Comparison of ENCODE assay signal across 10 cellular contexts in genomic region chr5:81233080-81233634, GRCh38. TPM values are rescaled to one million over a fixed set of nuclear protein-coding genes. Genes with fewer than 3 reads are reported as not detected.
DNase-seq lines count a peak whose midpoint lies in the region; ATAC-seq, FAIRE-seq and TF ChIP-seq lines count a peak whose summit lies in the region.
"Had no signal": no experiment of that assay in that cellular context is flagged by ENCODE, and none has a peak within 500 bp of the region (broad histone marks: within the 10 kb centered on the region; RNA-seq: fewer than 3 reads in every experiment).

Gene CKMT2 (plus strand): TSS chr5:81233322. CDS start chr5:81251133, 17,811 bp downstream.

- TF ChIP-seq CTCF in K562 (IDR thresholded peaks at IDR 0.05 in 2 of 3, conservative IDR thresholded peaks at IDR 0.05 in 1 of 3; ENCODE audit: insufficient read depth in 2 of 3, low read depth in 1 of 3, low read length in 3 of 3) = no peak
- no peak for TF ChIP-seq CTCF in hepatocyte (IDR thresholded peaks at IDR 0.05; ENCODE audit: poor library complexity)
- TF ChIP-seq CTCF in prostate gland (IDR thresholded peaks at IDR 0.05) = no peak
- TF ChIP-seq CTCF in OCI-LY7 (conservative IDR thresholded peaks at IDR 0.05; ENCODE audit: low read length) = no peak

- H3K4me1 ChIP-seq in K562 (replicated peaks in 1 of 2; ENCODE audit: control insufficient read depth in 2 of 2, insufficient read depth in 2 of 2, low read length in 2 of 2) (peaks cover 0 to 7% of the 10 kb centered on the region in 2 experiments; a peak in 1 of 5 replicates), hepatocyte (ENCODE audit: insufficient read depth) (no peaks in the 10 kb centered on the region), prostate gland (replicated peaks) (no peaks in the 10 kb centered on the region), OCI-LY7 (ENCODE audit: insufficient read depth, low read length, poor library complexity, severe bottlenecking) (no peaks in the 10 kb centered on the region)

- CTCF ChIA-PET in K562 (lab: Yijun Ruan, JAX; ENCODE audit: low intra/inter-chr PET ratio) = no interaction called here
- CTCF ChIA-PET in OCI-LY7 (lab: Charles Lee; ENCODE audit: unreplicated experiment) = no interaction called here

- 35% methylated on average over 26 of the region's 28 CpGs for WGBS in K562 (ENCODE audit: insufficient coverage, low coverage, missing lambda C conversion rate)
- 7% methylated on average over 25 of the region's 28 CpGs for WGBS in hepatocyte (ENCODE audit: low lambda C conversion rate, missing lambda C conversion rate)
- 18% methylated on average over 23 of the region's 28 CpGs for WGBS in prostate gland

- H3K36me3 ChIP-seq in K562 (ENCODE audit: control insufficient read depth, insufficient read depth, low read length) = no peaks in the 10 kb centered on the region
- no peaks in the 10 kb centered on the region for H3K36me3 ChIP-seq in hepatocyte (replicated peaks; ENCODE audit: insufficient read depth, low read depth)
- no peaks in the 10 kb centered on the region for H3K36me3 ChIP-seq in prostate gland
- no peaks in the 10 kb centered on the region for H3K36me3 ChIP-seq in OCI-LY7 (ENCODE audit: insufficient read depth, low read length)

- BruUV-seq in K562 (replicated peaks; lab: Mats Ljungman, UMichigan) (no TSS peak), OCI-LY7 (replicated peaks; lab: Mats Ljungman, UMichigan) (no TSS peak)

- DNase-seq in GM12891 (ENCODE audit: insufficient read length, low spot score) = peak; percentile 23
- peak in 2 of 4 experiments; percentile 10 to 22 for DNase-seq in K562 (ENCODE audit: extremely low read depth in 1 of 4, low spot score in 3 of 4)
- peak; percentile 81 for DNase-seq in hepatocyte (ENCODE audit: low spot score)
- DNase-seq in prostate gland (ENCODE audit: low spot score) = peak; percentile 49
- DNase-seq in OCI-LY7 (ENCODE audit: low spot score) = no peak
- DNase-seq in AML-193 (lab: John Stamatoyannopoulos, UW) = no peak

- peak within 1 kb of the TSS in 1 of 2 experiments; percentile 63; a peak in 1 of 4 replicates for H3K9ac ChIP-seq in K562 (ENCODE audit: insufficient read depth in 1 of 2, low read depth in 2 of 2, low read length in 2 of 2)

- H3K4me3 ChIP-seq in K562 (no peak within 1 kb of the TSS), hepatocyte (no peak within 1 kb of the TSS), prostate gland (peak within 1 kb of the TSS; percentile 20 to 32), OCI-LY7 (ENCODE audit: low read depth, low read length, poor library complexity, severe bottlenecking) (no peak within 1 kb of the TSS)

- TF ChIP-seq EP300 in K562 (IDR thresholded peaks at IDR 0.05; ENCODE audit: low read length) = no peak

- H3K4me2 ChIP-seq in K562 (ENCODE audit: insufficient read depth, low read length) = no peak within 1 kb of the TSS
- H3K4me2 ChIP-seq in hepatocyte = peak within 1 kb of the TSS; percentile 81
- no peak within 1 kb of the TSS for H3K4me2 ChIP-seq in OCI-LY7 (ENCODE audit: low read length)

- no peak for TF ChIP-seq RAD21 in K562 (CRISPR knock-in tag; conservative IDR thresholded peaks at IDR 0.05 in 1 of 2, IDR thresholded peaks at IDR 0.05 in 1 of 2)

- no peaks in the 10 kb centered on the region for H3K9me2 ChIP-seq in hepatocyte (replicated peaks; ENCODE audit: insufficient read depth)
- H3K9me2 ChIP-seq in OCI-LY7 (ENCODE audit: insufficient read depth, low read length) = no peaks in the 10 kb centered on the region

- TF ChIP-seq POLR2A in GM12891 (IDR thresholded peaks at IDR 0.05; ENCODE audit: low read depth, low read length) = no peak
- TF ChIP-seq POLR2A in K562 (conservative IDR thresholded peaks at IDR 0.05) = no peak
- no peak for TF ChIP-seq POLR2A in prostate gland (IDR thresholded peaks at IDR 0.05)

- H2AFZ ChIP-seq in K562 (ENCODE audit: low read depth, low read length) (no peak within 1 kb of the TSS), hepatocyte (peak within 1 kb of the TSS; percentile 72), OCI-LY7 (ENCODE audit: low read length) (no peak within 1 kb of the TSS)

- H4K20me1 ChIP-seq in K562 (replicated peaks; ENCODE audit: control insufficient read depth, insufficient read depth, low read length) = no peaks in the 10 kb centered on the region
- no peaks in the 10 kb centered on the region for H4K20me1 ChIP-seq in hepatocyte (ENCODE audit: insufficient read depth, poor library complexity, severe bottlenecking)
- no peaks in the 10 kb centered on the region; the same call in 1 of the 2 replicates for H4K20me1 ChIP-seq in OCI-LY7 (ENCODE audit: insufficient read depth, low read length)

- ATAC-seq in K562 (peak; percentile 77), GM19455 (IDR thresholded peaks at IDR 0.05; ENCODE audit: unreplicated experiment) (no peak), HG02798 (IDR thresholded peaks at IDR 0.05; ENCODE audit: poor library complexity, unreplicated experiment) (no peak)

- POLR2A ChIA-PET in K562 (lab: Yijun Ruan, JAX) = interaction anchor here (0.7 to 1.0 kb wide), 2 partner anchors 17 to 761 kb away, joined by 3 read pairs; no protein-coding TSS in a partner anchor
- POLR2A ChIA-PET in OCI-LY7 (lab: Charles Lee) = interaction anchor here (0.7 to 0.8 kb wide), 2 partner anchors 51 to 517 kb away, joined by 3 to 4 read pairs; no protein-coding TSS in a partner anchor

- H3K9me3 ChIP-seq in K562 (replicated peaks; ENCODE audit: control insufficient read depth, insufficient read depth, low read depth, low read length) = no peaks in the 10 kb centered on the region
- no peaks in the 10 kb centered on the region for H3K9me3 ChIP-seq in hepatocyte (ENCODE audit: low read depth)
- H3K9me3 ChIP-seq in prostate gland = no peaks in the 10 kb centered on the region
- H3K9me3 ChIP-seq in OCI-LY7 (ENCODE audit: low read length) = no peaks in the 10 kb centered on the region

- intact Hi-C loops in K562 (cut with micrococcal nuclease) (no loop called here), prostate gland (cut with DNase I) (loop anchor here (5.0 kb wide), 1 partner anchor 69 kb away; the partner anchor contains the start of gene ZCCHC9), OCI-LY7 (cut with micrococcal nuclease; ENCODE audit: unreplicated experiment) (no loop called here)

- no peaks in the 10 kb centered on the region for H3K9me1 ChIP-seq in K562 (ENCODE audit: control insufficient read depth, insufficient read depth, low read length)

- no peaks in the 10 kb centered on the region for H3K79me2 ChIP-seq in K562 (ENCODE audit: control insufficient read depth, insufficient read depth, low read length)
- no peaks in the 10 kb centered on the region for H3K79me2 ChIP-seq in hepatocyte
- no peaks in the 10 kb centered on the region for H3K79me2 ChIP-seq in OCI-LY7 (ENCODE audit: insufficient read depth, low read depth, low read length)

- in situ Hi-C loops in K562 (cut with MboI) = no loop called here

- FAIRE-seq in GM12891 (lab: Jason Lieb, UNC) = no peak
- no peak for FAIRE-seq in K562 (lab: Jason Lieb, UNC)
- FAIRE-seq: GM18507 had no signal

- H3K27me3 ChIP-seq in K562 (ENCODE audit: control insufficient read depth in 2 of 2, insufficient read depth in 2 of 2, low read length in 2 of 2) (peaks cover 0 to 2% of the 10 kb centered on the region in 2 experiments; a peak in 2 of 5 replicates), hepatocyte (no peaks in the 10 kb centered on the region), prostate gland (replicated peaks; ENCODE audit: insufficient read depth) (no peaks in the 10 kb centered on the region)

- H3K27ac ChIP-seq in K562 (ENCODE audit: extremely low read depth, low read depth, low read length) (no peak within 1 kb of the TSS), hepatocyte (peak within 1 kb of the TSS; percentile 27), prostate gland (peak within 1 kb of the TSS; percentile 13 to 67), OCI-LY7 (ENCODE audit: low read depth, low read length, poor library complexity, severe bottlenecking) (no peak within 1 kb of the TSS)

TF ChIP-seq in GM12891, 5 proteins besides CTCF, POLR2A, EP300 and RAD21:
- TF ChIP-seq PAX5 (IDR thresholded peaks at IDR 0.05; ENCODE audit: insufficient read depth, low read length, severe bottlenecking) (no peak), POU2F2 (IDR thresholded peaks at IDR 0.05; ENCODE audit: low read depth, low read length) (no peak), POLR2AphosphoS5 (IDR thresholded peaks at IDR 0.05; ENCODE audit: low read depth, low read length) (no peak), SPI1 (IDR thresholded peaks at IDR 0.05; ENCODE audit: low read depth, low read length) (no peak), TAF1 (IDR thresholded peaks at IDR 0.05; ENCODE audit: low read depth, low read length) (no peak)
TF ChIP-seq in GM12891: peak in this region for 0.

TF ChIP-seq in K562, 482 proteins besides CTCF, POLR2A, EP300 and RAD21 (continues in another document):
- TF ChIP-seq ZFP30 (CRISPR knock-in tag; IDR thresholded peaks at IDR 0.05; ENCODE audit: borderline replicate concordance) (no peak), POLR2G (IDR thresholded peaks at IDR 0.05; ENCODE audit: low read depth, low read length) (peak; percentile 28; the same call in 1 of the 2 replicates), RBBP5 (IDR thresholded peaks at IDR 0.05; ENCODE audit: borderline replicate concordance, insufficient read depth, low read length, poor library complexity, severe bottlenecking) (no peak), ZBED1 (IDR thresholded peaks at IDR 0.05) (no peak), TBL1XR1 (IDR thresholded peaks at IDR 0.05; ENCODE audit: low read length in 2 of 2) (no peak)

RNA-seq across cellular contexts. Expression of gene CKMT2, which starts in this region (rescaled TPM):
- not detected for polyA plus RNA-seq in GM12891 (2012; ENCODE audit: low read depth, missing spikeins)
- not detected in 2 replicates for total RNA-seq in K562 (2011; cell fraction: chromatin; rRNA removed; ENCODE audit: low replicate concordance)
- not detected in 2 replicates for total RNA-seq in K562 (2011; cell fraction: nucleolus; rRNA removed)
- total RNA-seq in K562 (2011; cell fraction: nucleoplasm; rRNA removed) = not detected in 2 replicates
- total RNA-seq in K562 (2014; rRNA removed) = not detected in 2 replicates
- total RNA-seq in K562 (2014; rRNA removed; fragmentation: Illumina TruSeq; extraction: Trizol) = not detected in 2 replicates
- not detected in 2 replicates for total RNA-seq in K562 (2015; rRNA removed; fragmentation: Illumina TruSeq; extraction: Trizol)
- total RNA-seq in K562 (2021) = not detected in 2 replicates
- not detected in 2 replicates for polyA plus RNA-seq in K562 (2011; rRNA removed)
- polyA plus RNA-seq in K562 (2011; cell fraction: cytosol; rRNA removed) = 0.04 TPM in 1 of 2 replicates, not detected in the other
- polyA plus RNA-seq in K562 (2011; cell fraction: nucleus; rRNA removed) = not detected in 2 replicates
- polyA plus RNA-seq in K562 (2012) = not detected in 2 replicates
- polyA plus RNA-seq in K562 (2014; fragmentation: Illumina TruSeq; extraction: Trizol) = not detected in 2 replicates
- polyA plus RNA-seq in K562 (2014; fragmentation: Nextera tagmentation; extraction: Ambion mirVana) = under 1 TPM in 1 of 2 experiments, not detected in 1; 0.03 TPM
- polyA plus RNA-seq in K562 (2014; rRNA removed) = not detected in 2 replicates
- polyA minus RNA-seq in K562 (2011; rRNA and poly(A)+ RNA removed) = not detected in 2 replicates
- polyA minus RNA-seq in K562 (2011; cell fraction: cytosol; rRNA and poly(A)+ RNA removed) = not detected in 2 replicates
- polyA minus RNA-seq in K562 (2011; cell fraction: nucleus; rRNA and poly(A)+ RNA removed) = not detected in 2 replicates
- total RNA-seq in hepatocyte = 5.0 and 5.5 TPM in 2 replicates
- 5.3 and 7.8 TPM in 2 replicates for polyA plus RNA-seq in hepatocyte
- total RNA-seq in prostate gland = 10 to 100 TPM in 1 of 2 donors, 1 to 10 TPM in 1; 9.8 to 25.4 TPM
- total RNA-seq in OCI-LY7 (2014; rRNA removed; shearing (Covaris generic)) = not detected in 2 replicates
- total RNA-seq in OCI-LY7 (2022) = not detected in 2 replicates
- total RNA-seq: glomerular endothelial cell had no signal

Comparison
In these comparisons a context has a peak if more than half of its experiments do, and no peak if none do; other contexts are left out.
1. Peak in ATAC-seq in K562; RNA of the gene not detected or under 1 TPM.
2. DNase-seq: peak in GM12891 (single experiment), hepatocyte (single experiment) and prostate gland (single experiment); none in OCI-LY7 (single experiment) and AML-193 (0 of 2).
3. H3K27ac ChIP-seq: peak in hepatocyte (single experiment) and prostate gland (2 of 2); none in K562 (single experiment) and OCI-LY7 (single experiment).
4. H3K4me3 ChIP-seq: peak in prostate gland (2 of 2); none in K562 (single experiment), hepatocyte (single experiment) and OCI-LY7 (single experiment).